In the genomic region with DNA sequence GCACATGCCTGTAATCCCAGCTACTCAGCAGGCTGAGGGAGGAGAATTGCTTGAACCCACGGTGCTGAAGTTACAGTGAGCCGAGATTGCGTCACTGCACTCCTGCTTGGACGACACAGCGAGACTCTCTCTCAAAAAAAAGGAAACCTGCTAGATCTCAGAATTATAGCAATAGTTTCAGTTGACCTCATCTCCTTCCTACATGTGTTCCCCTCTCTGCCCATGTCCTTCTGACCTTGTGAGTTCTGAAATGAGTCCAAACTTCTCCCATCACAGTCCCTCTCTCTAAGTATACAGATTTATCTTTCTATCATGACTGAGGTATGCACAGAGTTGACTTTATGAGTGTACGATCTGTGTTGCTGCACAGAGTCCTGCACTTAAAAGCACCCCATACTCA, we compare ENCODE assay signal across 13 cellular contexts. TPM values are rescaled to one million over a fixed set of nuclear protein-coding genes. Genes with fewer than 3 reads are reported as not detected.
DNase-seq lines count a peak whose midpoint lies in the region; ATAC-seq and TF ChIP-seq lines count a peak whose summit lies in the region.
"Had no signal": no experiment of that assay in that cellular context is flagged by ENCODE, and none has a peak within 500 bp of the region (broad histone marks: within the 10 kb centered on the region; RNA-seq: fewer than 3 reads in every experiment).

No MANE protein-coding gene starts in this region.

- TF ChIP-seq POLR2A in tibial nerve (IDR thresholded peaks at IDR 0.05), result no peak

- POLR2A ChIA-PET in SK-N-SH (lab: Yijun Ruan, JAX) (no interaction called here), activated B cell treated with CpG ODN at 0.5 μM for 24 hours (lab: Charles Lee) (no interaction called here)
- POLR2A ChIA-PET in CD8-positive, alpha-beta memory T cell (lab: Charles Lee), result no interaction called here

- H4K20me1 ChIP-seq in SK-N-SH (ENCODE audit: insufficient read depth), result no peaks in the 10 kb centered on the region

- DNase-seq in SK-N-SH (no peak), activated B cell treated with CpG ODN at 0.5 μM for 24 hours (no peak), cerebellum (ENCODE audit: low spot score) (no peak), tibial nerve (ENCODE audit: low spot score in 2 of 2) (no peak)
- DNase-seq in CD8-positive, alpha-beta memory T cell, result no peak
- DNase-seq: activated CD8-positive, alpha-beta memory T cell treated with anti-CD3 and anti-CD28 coated beads for 24 hours; PC-9; thyroid gland had no signal

- TF ChIP-seq EP300 in SK-N-SH (IDR thresholded peaks at IDR 0.05; ENCODE audit: borderline replicate concordance in 1 of 2, low read depth in 1 of 2, low read length in 1 of 2), result no peak
- no peak for TF ChIP-seq EP300 in tibial nerve (IDR thresholded peaks at IDR 0.05)

- TF ChIP-seq RAD21 in SK-N-SH (IDR thresholded peaks at IDR 0.05; ENCODE audit: low read length), result no peak

- H3K9me2 ChIP-seq in SK-N-SH, result no peaks in the 10 kb centered on the region

- H3K27ac Mint-ChIP-seq in activated B cell treated with CpG ODN at 0.5 μM for 24 hours, result no peak overlapping the region
- no peak overlapping the region for H3K27ac Mint-ChIP-seq in CD8-positive, alpha-beta memory T cell

- H3K27ac ChIP-seq in SK-N-SH (ENCODE audit: low read depth in 2 of 2, low read length in 1 of 2) (no peak overlapping the region), tibial nerve (peak overlapping the region in 1 of 4 donors; percentile 8)
- no peak overlapping the region for H3K27ac ChIP-seq in CD8-positive, alpha-beta memory T cell (ENCODE audit: low read depth, low read length)
- H3K27ac ChIP-seq: coronary artery, PC-9, thyroid gland had no signal

- ATAC-seq in SK-N-SH treated with all-trans-retinoic acid at 6 μM for 48 hours (no peak), HG02610 (IDR thresholded peaks at IDR 0.05; ENCODE audit: unreplicated experiment) (peak; percentile 77), activated B cell treated with CpG ODN at 0.5 μM for 24 hours (ENCODE audit: low read depth) (peak; percentile 47)

- CTCF ChIA-PET in SK-N-SH (lab: Yijun Ruan, JAX) (no interaction called here), activated B cell treated with CpG ODN at 0.5 μM for 24 hours (lab: Charles Lee) (no interaction called here)
- CTCF ChIA-PET in CD8-positive, alpha-beta memory T cell (lab: Charles Lee), result no interaction called here

- no peak overlapping the region for H3K4me3 Mint-ChIP-seq in activated B cell treated with CpG ODN at 0.5 μM for 24 hours
- no peak overlapping the region for H3K4me3 Mint-ChIP-seq in CD8-positive, alpha-beta memory T cell

- H3K4me1 ChIP-seq in SK-N-SH (ENCODE audit: control insufficient read depth in 1 of 2, insufficient read depth in 2 of 2, low read depth in 1 of 2, low read length in 1 of 2) (peaks cover 0 to 3% of the 10 kb centered on the region in 2 experiments; a peak in 1 of 4 replicates), skeletal muscle satellite cell (ENCODE audit: control insufficient read depth, insufficient read depth, low read length) (peaks cover 20% of the 10 kb centered on the region), tibial nerve (peaks cover 0 to 40% (median 9%) of the 10 kb centered on the region in 4 donors)
- no peaks in the 10 kb centered on the region for H3K4me1 ChIP-seq in CD8-positive, alpha-beta memory T cell (ENCODE audit: insufficient read depth, low read length)

- H3K36me3 Mint-ChIP-seq in activated B cell treated with CpG ODN at 0.5 μM for 24 hours (ENCODE audit: low read depth), result no peaks in the 10 kb centered on the region
- H3K36me3 Mint-ChIP-seq in CD8-positive, alpha-beta memory T cell, result peaks cover 0 to 7% (median 3%) of the 10 kb centered on the region in 3 donors

- H3K4me2 ChIP-seq in SK-N-SH, result no peak overlapping the region
- peak overlapping the region; percentile 56 for H3K4me2 ChIP-seq in skeletal muscle satellite cell (ENCODE audit: low read length)
- H3K4me2 ChIP-seq: PC-9 had no signal

- H3K27me3 ChIP-seq in SK-N-SH (ENCODE audit: insufficient read depth), result no peaks in the 10 kb centered on the region
- H3K27me3 ChIP-seq in skeletal muscle satellite cell (ENCODE audit: control insufficient read depth, insufficient read depth, low read length), result no peaks in the 10 kb centered on the region
- no peaks in the 10 kb centered on the region for H3K27me3 ChIP-seq in tibial nerve
- no peaks in the 10 kb centered on the region for H3K27me3 ChIP-seq in CD8-positive, alpha-beta memory T cell (ENCODE audit: insufficient read depth, low read length, poor library complexity, severe bottlenecking)
- H3K27me3 ChIP-seq: thyroid gland had no signal

- 81% methylated on average over 6 of the region's 6 CpGs for WGBS in SK-N-SH (ENCODE audit: low lambda C conversion rate)
- WGBS in tibial nerve, 2 donors, result 41 to 42% methylated on average over 6 of the region's 6 CpGs

- no peaks in the 10 kb centered on the region for H3F3A ChIP-seq in SK-N-SH (replicated peaks; ENCODE audit: insufficient read depth)

- H3K9me3 ChIP-seq in SK-N-SH (no peaks in the 10 kb centered on the region), skeletal muscle satellite cell (replicated peaks; ENCODE audit: low read length) (no peaks in the 10 kb centered on the region), tibial nerve (no peaks in the 10 kb centered on the region)
- no peaks in the 10 kb centered on the region for H3K9me3 ChIP-seq in CD8-positive, alpha-beta memory T cell (ENCODE audit: low read length)
- H3K9me3 ChIP-seq: thyroid gland had no signal

- TF ChIP-seq CTCF in SK-N-SH (IDR thresholded peaks at IDR 0.05), result no peak
- no peak for TF ChIP-seq CTCF in activated B cell treated with CpG ODN at 0.5 μM for 24 hours (IDR thresholded peaks at IDR 0.05)
- no peak for TF ChIP-seq CTCF in tibial nerve (IDR thresholded peaks at IDR 0.05)

- H3K9me3 Mint-ChIP-seq in activated B cell treated with CpG ODN at 0.5 μM for 24 hours, result no peaks in the 10 kb centered on the region
- no peaks in the 10 kb centered on the region for H3K9me3 Mint-ChIP-seq in CD8-positive, alpha-beta memory T cell

- H3K9ac ChIP-seq in SK-N-SH (no peak overlapping the region), skeletal muscle satellite cell (ENCODE audit: low read depth, low read length) (no peak overlapping the region)

- H3K36me3 ChIP-seq in SK-N-SH (replicated peaks in 1 of 2; ENCODE audit: control insufficient read depth in 1 of 2, insufficient read depth in 2 of 2, low read length in 1 of 2), result no peaks in the 10 kb centered on the region
- H3K36me3 ChIP-seq in skeletal muscle satellite cell (ENCODE audit: insufficient read depth, low read length), result no peaks in the 10 kb centered on the region
- H3K36me3 ChIP-seq in tibial nerve, result no peaks in the 10 kb centered on the region
- no peaks in the 10 kb centered on the region for H3K36me3 ChIP-seq in CD8-positive, alpha-beta memory T cell (ENCODE audit: insufficient read depth, low read length)
- H3K36me3 ChIP-seq: thyroid gland had no signal

- peaks cover 9% of the 10 kb centered on the region for H3K4me1 Mint-ChIP-seq in activated B cell treated with CpG ODN at 0.5 μM for 24 hours
- peaks cover 0 to 2% (median 0%) of the 10 kb centered on the region in 3 donors for H3K4me1 Mint-ChIP-seq in CD8-positive, alpha-beta memory T cell

- H3K27me3 Mint-ChIP-seq in activated B cell treated with CpG ODN at 0.5 μM for 24 hours, result peaks cover 7% of the 10 kb centered on the region
- peaks cover 3 to 19% of the 10 kb centered on the region in 2 donors for H3K27me3 Mint-ChIP-seq in CD8-positive, alpha-beta memory T cell

- H3K79me2 ChIP-seq in SK-N-SH (ENCODE audit: insufficient read depth), result no peaks in the 10 kb centered on the region

- H2AFZ ChIP-seq in SK-N-SH (ENCODE audit: low read depth), result no peak overlapping the region
- H2AFZ ChIP-seq: PC-9 had no signal

- intact Hi-C loops in activated B cell treated with CpG ODN at 0.5 μM for 24 hours (cut with micrococcal nuclease), result no loop called here

- H3K4me3 ChIP-seq in SK-N-SH (ENCODE audit: low read depth in 2 of 2, low read length in 1 of 2) (no peak overlapping the region), skeletal muscle satellite cell (ENCODE audit: low read length) (no peak overlapping the region), tibial nerve (no peak overlapping the region)
- H3K4me3 ChIP-seq in CD8-positive, alpha-beta memory T cell (ENCODE audit: low read length), result no peak overlapping the region
- H3K4me3 ChIP-seq: coronary artery, PC-9, thyroid gland had no signal

TF ChIP-seq in SK-N-SH, 30 proteins besides CTCF, POLR2A, EP300 and RAD21 (continues in another document):
- TF ChIP-seq TAF1 (IDR thresholded peaks at IDR 0.05; ENCODE audit: borderline replicate concordance, low read depth, low read length), result no peak
- TF ChIP-seq JUND (IDR thresholded peaks at IDR 0.05), result no peak
- TF ChIP-seq, protein P1, sequence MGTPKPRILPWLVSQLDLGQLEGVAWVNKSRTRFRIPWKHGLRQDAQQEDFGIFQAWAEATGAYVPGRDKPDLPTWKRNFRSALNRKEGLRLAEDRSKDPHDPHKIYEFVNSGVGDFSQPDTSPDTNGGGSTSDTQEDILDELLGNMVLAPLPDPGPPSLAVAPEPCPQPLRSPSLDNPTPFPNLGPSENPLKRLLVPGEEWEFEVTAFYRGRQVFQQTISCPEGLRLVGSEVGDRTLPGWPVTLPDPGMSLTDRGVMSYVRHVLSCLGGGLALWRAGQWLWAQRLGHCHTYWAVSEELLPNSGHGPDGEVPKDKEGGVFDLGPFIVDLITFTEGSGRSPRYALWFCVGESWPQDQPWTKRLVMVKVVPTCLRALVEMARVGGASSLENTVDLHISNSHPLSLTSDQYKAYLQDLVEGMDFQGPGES (IDR thresholded peaks at IDR 0.05; ENCODE audit: low read depth, low read length), result no peak

RNA-seq across cellular contexts. Expression of a gene that starts 44.6 kb away (rescaled TPM):
- not detected in 2 replicates for polyA plus RNA-seq in SK-N-SH (2012; rRNA removed)
- 0.03 TPM in 1 of 2 replicates, not detected in the other for polyA plus RNA-seq in SK-N-SH (2012; cell fraction: cytosol; rRNA removed)
- polyA plus RNA-seq in SK-N-SH (2012; cell fraction: nucleus; rRNA removed), result 0.01 and 0.04 TPM in 2 replicates
- not detected in 2 replicates for total RNA-seq in activated B cell treated with CpG ODN at 0.5 μM for 24 hours
- total RNA-seq in skeletal muscle satellite cell (2012; rRNA removed), result not detected in 2 replicates
- total RNA-seq in cerebellum, result not detected
- total RNA-seq in tibial nerve, result not detected
- not detected for total RNA-seq in CD8-positive, alpha-beta memory T cell
- polyA plus RNA-seq in CD8-positive, alpha-beta memory T cell, result not detected
- total RNA-seq: kidney epithelial cell had no signal

RNA-seq across cellular contexts. Expression of a gene that starts 57.2 kb away (rescaled TPM):
- polyA plus RNA-seq in SK-N-SH (2012; rRNA removed), result 20.0 and 29.6 TPM in 2 replicates
- polyA plus RNA-seq in SK-N-SH (2012; cell fraction: cytosol; rRNA removed), result 31.2 and 41.5 TPM in 2 replicates
- polyA plus RNA-seq in SK-N-SH (2012; cell fraction: nucleus; rRNA removed), result 14.0 and 31.3 TPM in 2 replicates
- total RNA-seq in activated B cell treated with CpG ODN at 0.5 μM for 24 hours, result 103 and 111 TPM in 2 replicates
- 74.3 and 79.1 TPM in 2 replicates for total RNA-seq in skeletal muscle satellite cell (2012; rRNA removed)
- 47.1 TPM for total RNA-seq in cerebellum
- 10 to 100 TPM; 22.1 to 33.7 (median 24.9) TPM for total RNA-seq in tibial nerve
- total RNA-seq in CD8-positive, alpha-beta memory T cell, result 10 to 100 TPM; 20.4 to 23.2 TPM
- 13.1 TPM for polyA plus RNA-seq in CD8-positive, alpha-beta memory T cell
